In genomic region chr7:21355406-21355874, GRCh38 we compare ENCODE assay signal across 9 cellular contexts.
A peak's percentile ranks its signal among the peaks of the same experiment; 100 is the strongest.
DNase-seq lines count a peak whose midpoint lies in the region; ATAC-seq and TF ChIP-seq lines count a peak whose summit lies in the region.
"Had no signal": no experiment of that assay in that cellular context is flagged by ENCODE, and none has a peak within 500 bp of the region (broad histone marks: within the 10 kb centered on the region; RNA-seq: fewer than 3 reads in every experiment).

No MANE protein-coding gene starts in this region.

- peak overlapping the region; percentile 19 for H3K4me3 ChIP-seq in CD8-positive, alpha-beta memory T cell (ENCODE audit: low read length)

- no peaks in the 10 kb centered on the region for H3K9me3 ChIP-seq in CD8-positive, alpha-beta memory T cell (ENCODE audit: low read length)

- H3K36me3 ChIP-seq in CD8-positive, alpha-beta memory T cell (ENCODE audit: insufficient read depth, low read length): no peaks in the 10 kb centered on the region

- peaks cover 78 to 85% (median 84%) of the 10 kb centered on the region in 3 donors for H3K4me1 Mint-ChIP-seq in CD8-positive, alpha-beta memory T cell
- H3K4me1 Mint-ChIP-seq in HFFc6 (ENCODE audit: low read depth): no peaks in the 10 kb centered on the region
- H3K4me1 Mint-ChIP-seq: neural crest cell had no signal

- peak overlapping the region; percentile 29 to 98 (median 86) for H3K27ac Mint-ChIP-seq in CD8-positive, alpha-beta memory T cell
- no peak overlapping the region for H3K27ac Mint-ChIP-seq in HFFc6

- CTCF ChIA-PET in CD8-positive, alpha-beta memory T cell (lab: Charles Lee): interaction anchor here (0.8 to 0.9 kb wide), 2 partner anchors 17 to 72 kb away, joined by 3 read pairs; partner anchors contain the start of gene SP4

- TF ChIP-seq CTCF in GM20000 (IDR thresholded peaks at IDR 0.05; ENCODE audit: extremely low read depth, missing control alignments): no peak
- no peak for TF ChIP-seq CTCF in HFFc6 (IDR thresholded peaks at IDR 0.05)

- H3K9me3 Mint-ChIP-seq in CD8-positive, alpha-beta memory T cell: no peaks in the 10 kb centered on the region
- peaks cover 7% of the 10 kb centered on the region for H3K9me3 Mint-ChIP-seq in HFFc6
- H3K9me3 Mint-ChIP-seq: neural crest cell had no signal

- H3K27me3 ChIP-seq in CD8-positive, alpha-beta memory T cell (ENCODE audit: insufficient read depth, low read length, poor library complexity, severe bottlenecking): no peaks in the 10 kb centered on the region

- H3K27ac ChIP-seq in CD8-positive, alpha-beta memory T cell (ENCODE audit: low read depth, low read length): no peak overlapping the region

- peak; percentile 36 to 79 (median 48) for DNase-seq in CD8-positive, alpha-beta memory T cell
- DNase-seq in GM20000 (ENCODE audit: low spot score) (peak; percentile 72), activated T-cell treated with anti-CD3 and anti-CD28 coated beads for 48 hours (ENCODE audit: low read depth) (peak; percentile 26), globus pallidus (ENCODE audit: low spot score) (no peak), EL (no peak), HFFc6 (no peak)
- DNase-seq in stimulated activated CD8-positive, alpha-beta memory T cell treated with anti-CD3 and anti-CD28 coated beads, Interleukin-12 subunit alpha, Interleukin-12 subunit beta, amount 100 ng/mL, for 24 hours (ENCODE audit: extremely low read depth): peak; percentile 22

- H3K36me3 Mint-ChIP-seq in CD8-positive, alpha-beta memory T cell: no peaks in the 10 kb centered on the region
- H3K36me3 Mint-ChIP-seq in HFFc6 (ENCODE audit: low read depth): no peaks in the 10 kb centered on the region

- no peaks in the 10 kb centered on the region for H3K27me3 Mint-ChIP-seq in CD8-positive, alpha-beta memory T cell
- H3K27me3 Mint-ChIP-seq in HFFc6 (ENCODE audit: insufficient read depth): peaks cover 2% of the 10 kb centered on the region; the same call in 1 of the 2 replicates

- ATAC-seq in HG03565 (IDR thresholded peaks at IDR 0.05; ENCODE audit: unreplicated experiment): peak; percentile 75

- POLR2A ChIA-PET in CD8-positive, alpha-beta memory T cell (lab: Charles Lee): interaction anchor here (0.5 to 1.4 kb wide), 3 partner anchors 16 to 95 kb away, joined by 3 to 10 read pairs (median 4); partner anchors contain the start of gene SP4

- H3K4me1 ChIP-seq in CD8-positive, alpha-beta memory T cell (ENCODE audit: insufficient read depth, low read length): peaks cover 65% of the 10 kb centered on the region

- peak overlapping the region; percentile 32 to 84 (median 56) for H3K4me3 Mint-ChIP-seq in CD8-positive, alpha-beta memory T cell
- no peak overlapping the region for H3K4me3 Mint-ChIP-seq in HFFc6
- H3K4me3 Mint-ChIP-seq: neural crest cell had no signal

Comparison
In these comparisons a context has a peak if more than half of its experiments do, and no peak if none do; other contexts are left out.
1. DNase-seq: peak in CD8-positive, alpha-beta memory T cell (5 of 5), GM20000 (single experiment), activated T-cell treated with anti-CD3 and anti-CD28 coated beads for 48 hours (single experiment) and stimulated activated CD8-positive, alpha-beta memory T cell treated with anti-CD3 and anti-CD28 coated beads, Interleukin-12 subunit alpha, Interleukin-12 subunit beta, amount 100 ng/mL, for 24 hours (single experiment); none in globus pallidus (single experiment), EL (single experiment) and HFFc6 (single experiment).